21 cellular contexts compared by ENCODE assay signal in the genomic region with DNA sequence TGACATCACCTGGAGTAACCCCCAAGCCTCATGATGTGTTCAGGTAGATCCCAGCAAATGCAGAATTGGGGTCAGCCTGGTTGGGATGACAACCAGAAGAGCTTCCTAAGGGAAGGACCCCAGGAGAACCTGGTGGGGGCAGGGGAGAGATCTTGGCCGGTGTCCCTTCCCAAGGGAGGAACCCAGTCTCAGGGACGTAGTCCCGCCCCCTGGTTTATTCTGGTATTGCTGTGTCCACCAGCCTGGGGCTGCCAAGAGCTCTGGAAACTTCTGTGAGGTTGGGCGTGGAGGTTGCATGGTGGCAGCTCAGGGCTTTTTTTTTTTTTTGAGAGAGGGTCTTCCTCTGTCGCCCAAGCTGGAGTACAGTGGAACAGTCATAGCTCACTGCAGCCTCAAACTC. TPM values are rescaled to one million over a fixed set of nuclear protein-coding genes. Genes with fewer than 3 reads are reported as not detected.
"Had no signal": no experiment of that assay in that cellular context is flagged by ENCODE, and none has a peak within 500 bp of the region (broad histone marks: within the 10 kb centered on the region; RNA-seq: fewer than 3 reads in every experiment).

No MANE protein-coding gene starts in this region.

- H3K27me3 ChIP-seq: hepatocyte had no signal

- H3K4me3 ChIP-seq: hepatocyte, smooth muscle cell had no signal

- H3K36me3 Mint-ChIP-seq: memory B cell, natural killer cell, type B pancreatic cell had no signal

- H3K4me2 ChIP-seq: hepatocyte, smooth muscle cell had no signal

- H3K27me3 Mint-ChIP-seq: activated T-helper 17 cell treated with anti-CD3 and anti-CD28 coated beads, Interleukin-2, amount 50 U/mL, for 72 hours; type B pancreatic cell had no signal

- H3K27ac ChIP-seq: hepatocyte had no signal

- H3K4me3 Mint-ChIP-seq: activated T-helper 17 cell treated with anti-CD3 and anti-CD28 coated beads, Interleukin-2, amount 50 U/mL, for 72 hours; dendritic cell treated with granulocyte-macrophage colony-stimulating factor and Interleukin-4, amounts not matched to agents 40 ng/mL and 50 ng/mL, for 4 days; memory B cell; natural killer cell; T-helper 2 cell treated with Interferon-gamma antibody and Interleukin-4, amounts not matched to agents 5 μg/mL and 100 μg/mL, for 36 hours; type B pancreatic cell had no signal

- DNase-seq: activated CD4-positive, alpha-beta T cell treated with anti-CD3 and anti-CD28 coated beads, Interleukin-2, amount 50 U/mL, for 4 hours; activated CD4-positive, CD25-positive, alpha-beta regulatory T cell treated with anti-CD3 and anti-CD28 coated beads, Interleukin-2, amount 50 U/mL, for 72 hours; activated naive CD4-positive, alpha-beta T cell treated with Interleukin-2 at 50 U/mL for 16 hours; activated T-cell treated with anti-CD3 and anti-CD28 coated beads for 4 hours; aorta; cerebellar nuclear complex; effector memory CD4-positive, alpha-beta T cell; islet precursor cell; natural killer cell; posterior cingulate gyrus; stimulated activated CD4-positive, alpha-beta T cell treated with anti-CD3 and anti-CD28 coated beads, Interleukin-4, amount 100 ng/mL, for 4 hours; stimulated activated CD8-positive, alpha-beta memory T cell treated with anti-CD3 and anti-CD28 coated beads, Interleukin-4, amount 100 ng/mL, for 48 hours; stimulated activated naive CD4-positive, alpha-beta T cell treated with Interleukin-2 at 50 U/mL for 16 hours; substantia nigra had no signal

- H3K9me3 Mint-ChIP-seq: activated T-helper 17 cell treated with anti-CD3 and anti-CD28 coated beads, Interleukin-2, amount 50 U/mL, for 72 hours; dendritic cell treated with granulocyte-macrophage colony-stimulating factor and Interleukin-4, amounts not matched to agents 40 ng/mL and 50 ng/mL, for 4 days; memory B cell; natural killer cell; T-helper 2 cell treated with Interferon-gamma antibody and Interleukin-4, amounts not matched to agents 5 μg/mL and 100 μg/mL, for 36 hours; type B pancreatic cell had no signal

- H3K4me1 Mint-ChIP-seq: activated T-helper 17 cell treated with anti-CD3 and anti-CD28 coated beads, Interleukin-2, amount 50 U/mL, for 72 hours had no signal

- H3K27ac Mint-ChIP-seq: activated T-helper 17 cell treated with anti-CD3 and anti-CD28 coated beads, Interleukin-2, amount 50 U/mL, for 72 hours; dendritic cell treated with granulocyte-macrophage colony-stimulating factor and Interleukin-4, amounts not matched to agents 40 ng/mL and 50 ng/mL, for 4 days; memory B cell; natural killer cell; T-helper 2 cell treated with Interferon-gamma antibody and Interleukin-4, amounts not matched to agents 5 μg/mL and 100 μg/mL, for 36 hours; type B pancreatic cell had no signal

RNA-seq across cellular contexts. Expression of gene GTF2IRD1, which starts 19.4 kb away (rescaled TPM):
- total RNA-seq: natural killer cell had no signal
